13 cellular contexts compared by ENCODE assay signal in the genomic region with DNA sequence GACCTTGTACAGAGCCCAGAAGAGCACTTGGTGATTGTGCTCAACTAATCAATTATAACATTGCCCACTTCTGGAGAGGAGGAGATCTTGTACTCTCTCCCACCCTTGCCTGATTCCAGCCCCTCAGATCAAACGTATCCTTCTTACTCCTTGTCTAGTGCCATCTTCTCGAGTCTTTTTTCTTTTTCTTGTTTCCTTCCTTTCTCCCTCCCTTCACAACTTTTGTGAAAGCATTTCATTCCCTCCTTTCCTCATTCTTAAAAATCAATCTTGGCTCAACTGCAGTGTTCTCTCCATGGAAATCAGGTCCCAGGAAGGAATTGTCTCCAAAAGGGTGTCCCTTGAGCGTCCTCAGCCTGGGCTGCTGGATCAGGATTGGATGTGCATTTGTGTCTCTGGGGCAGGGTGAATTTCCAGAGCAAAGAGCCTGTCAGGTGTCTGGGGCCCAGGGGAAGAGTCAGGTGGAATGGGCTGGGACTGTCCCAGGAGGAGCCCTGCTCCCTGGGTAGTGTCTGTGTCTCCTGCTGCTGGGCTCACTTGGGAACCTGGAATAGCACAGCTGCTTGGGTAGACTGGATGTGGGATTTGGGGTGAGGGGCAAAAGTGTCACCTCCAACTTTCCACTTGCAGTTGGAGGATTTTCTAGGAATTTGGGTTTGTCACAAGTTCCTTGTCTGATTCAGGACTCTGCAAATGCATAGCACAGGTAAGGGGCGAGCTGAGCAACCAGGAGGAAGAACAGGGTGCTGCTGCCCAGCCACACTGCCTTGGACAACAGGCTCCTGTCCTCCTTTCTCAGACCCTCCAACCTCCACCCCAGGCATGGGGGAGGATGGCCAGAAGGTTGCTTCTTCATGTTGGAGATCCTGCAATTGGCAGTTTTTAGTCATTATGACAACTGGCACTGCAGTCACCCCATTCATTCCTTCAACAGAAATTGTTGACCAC. TPM values are rescaled to one million over a fixed set of nuclear protein-coding genes. Genes with fewer than 3 reads are reported as not detected.
DNase-seq lines count a peak whose midpoint lies in the region; ATAC-seq and TF ChIP-seq lines count a peak whose summit lies in the region.
"Had no signal": no experiment of that assay in that cellular context is flagged by ENCODE, and none has a peak within 500 bp of the region (broad histone marks: within the 10 kb centered on the region; RNA-seq: fewer than 3 reads in every experiment).

No MANE protein-coding gene starts in this region.

- DNase-seq in GM23248 (no peak), adrenal gland (no peak), islet precursor cell (peak; percentile 63), prostate gland (ENCODE audit: low spot score) (no peak), 8988T (no peak), germinal center (ENCODE audit: low spot score) (no peak), DMS 273 treated with DMSO at 0.1 percent for 48 hours (lab: John Stamatoyannopoulos, UW) (no peak)
- DNase-seq: activated naive CD4-positive, alpha-beta T cell treated with anti-CD3 and anti-CD28 coated beads, Interleukin-2, amount 10 ng/mL, durations not matched to agents 7 days and 5 days; IMR-90; NCI-H2029; small intestine had no signal

- no peak overlapping the region for H3K9ac ChIP-seq in GM23248

- no peaks in the 10 kb centered on the region for H3K9me3 ChIP-seq in GM23248 (ENCODE audit: low read depth)
- no peaks in the 10 kb centered on the region for H3K9me3 ChIP-seq in adrenal gland (replicated peaks in 1 of 3)
- no peaks in the 10 kb centered on the region for H3K9me3 ChIP-seq in prostate gland

- TF ChIP-seq POLR2A in adrenal gland (IDR thresholded peaks at IDR 0.05) = no peak
- TF ChIP-seq POLR2A in prostate gland (IDR thresholded peaks at IDR 0.05) = no peak

- H3K4me1 ChIP-seq in GM23248 (ENCODE audit: insufficient read depth) = peaks cover 24% of the 10 kb centered on the region
- H3K4me1 ChIP-seq in adrenal gland (replicated peaks in 1 of 2) = peaks cover 28 to 60% of the 10 kb centered on the region in 2 donors
- H3K4me1 ChIP-seq in prostate gland (replicated peaks) = peaks cover 45% of the 10 kb centered on the region

- no peak for ATAC-seq in GM18868 (IDR thresholded peaks at IDR 0.05; ENCODE audit: unreplicated experiment)

- 96 to 99% methylated on average over 4 of the region's 4 CpGs for WGBS in GM23248 (ENCODE audit: low coverage in 1 of 2, low lambda C conversion rate in 2 of 2, missing lambda C conversion rate in 2 of 2), 2 experiments
- WGBS in adrenal gland, 4 donors = 72 to 80% (median 73%) methylated on average over 4 of the region's 4 CpGs
- 47% methylated on average over 4 of the region's 4 CpGs for WGBS in prostate gland

- H3K4me2 ChIP-seq in GM23248 (ENCODE audit: unreplicated experiment) = no peak overlapping the region

- H2AFZ ChIP-seq in GM23248 = no peak overlapping the region

- TF ChIP-seq CTCF in adrenal gland (IDR thresholded peaks at IDR 0.05) (no peak), prostate gland (IDR thresholded peaks at IDR 0.05) (no peak)

- intact Hi-C loops in adrenal gland (cut with DNase I) (loop anchor here (5.0 kb wide), 1 partner anchor 51 kb away; no protein-coding TSS in a partner anchor), prostate gland (cut with DNase I) (loop anchor here (2.0 kb wide), 1 partner anchor 13 kb away; no protein-coding TSS in a partner anchor)

- in situ Hi-C loops in GM23248 (cut with MboI) = no loop called here

- H3K27me3 ChIP-seq in GM23248 (replicated peaks; ENCODE audit: insufficient read depth) = no peaks in the 10 kb centered on the region
- H3K27me3 ChIP-seq in adrenal gland = no peaks in the 10 kb centered on the region
- no peaks in the 10 kb centered on the region for H3K27me3 ChIP-seq in prostate gland (replicated peaks; ENCODE audit: insufficient read depth)

- H3K27ac ChIP-seq in GM23248 = no peak overlapping the region
- peak overlapping the region in 3 of 5 donors; percentile 12 to 87 (median 79) for H3K27ac ChIP-seq in adrenal gland
- peak overlapping the region; percentile 98 for H3K27ac ChIP-seq in prostate gland

- H3K4me3 ChIP-seq in GM23248 (0 out of 2 replicates have a peak overlapping the region, but pooled peaks have one; percentile 77), adrenal gland (peak overlapping the region in 1 of 4 donors; percentile 80), prostate gland (peak overlapping the region; percentile 86 to 96)

- H3K36me3 ChIP-seq in GM23248 (ENCODE audit: low read depth) (no peaks in the 10 kb centered on the region), adrenal gland (replicated peaks in 1 of 2) (no peaks in the 10 kb centered on the region), prostate gland (no peaks in the 10 kb centered on the region)

- no peaks in the 10 kb centered on the region for H3F3A ChIP-seq in GM23248 (ENCODE audit: insufficient read depth)

- no peaks in the 10 kb centered on the region for H3K9me2 ChIP-seq in GM23248 (ENCODE audit: insufficient read depth)

- no peaks in the 10 kb centered on the region for H4K20me1 ChIP-seq in GM23248 (ENCODE audit: insufficient read depth)

- peaks cover 60% of the 10 kb centered on the region for H3K79me2 ChIP-seq in GM23248 (ENCODE audit: insufficient read depth)

RNA-seq across cellular contexts. Expression of a gene that starts 3.2 kb away (rescaled TPM):
- 5.5 and 5.8 TPM in 2 replicates for total RNA-seq in GM23248 (2014; rRNA removed; shearing (Covaris generic))
- 3.0 and 3.1 TPM in 2 replicates for polyA plus RNA-seq in GM23248 (2016; fragmentation: Nextera tagmentation; extraction: Ambion mirVana)
- 10 to 100 TPM; 13.7 to 44.5 (median 28.7) TPM for total RNA-seq in adrenal gland
- 10 to 100 TPM; 10.1 to 23.6 (median 10.3) TPM for polyA plus RNA-seq in adrenal gland
- 10 to 100 TPM; 91.9 to 95.9 TPM for total RNA-seq in prostate gland
- polyA plus RNA-seq: CD14-positive monocyte had no signal
